In genomic region chr13:51286135-51287002, GRCh38 we compare ENCODE assay signal across 8 cellular contexts. TPM values are rescaled to one million over a fixed set of nuclear protein-coding genes. Genes with fewer than 3 reads are reported as not detected.
DNase-seq lines count a peak whose midpoint lies in the region; ATAC-seq and TF ChIP-seq lines count a peak whose summit lies in the region.

No MANE protein-coding gene starts in this region.

- H4K20me1 ChIP-seq in PC-9 (ENCODE audit: insufficient read depth): no peaks in the 10 kb centered on the region; the same call in 1 of the 2 replicates

- H3K27me3 Mint-ChIP-seq in neural crest cell (ENCODE audit: low read depth): no peaks in the 10 kb centered on the region
- no peaks in the 10 kb centered on the region for H3K27me3 Mint-ChIP-seq in stimulated activated naive CD8-positive, alpha-beta T cell treated with anti-CD3 and anti-CD28 coated beads, Interleukin-15, amount 100 ng/mL, for 72 hours

- no peaks in the 10 kb centered on the region for H3K79me2 ChIP-seq in PC-9 (ENCODE audit: low read depth)

- H3K36me3 ChIP-seq in A673 (ENCODE audit: insufficient read depth, low read length, poor library complexity, severe bottlenecking): no peaks in the 10 kb centered on the region
- H3K36me3 ChIP-seq in PC-9 (ENCODE audit: low read depth): no peaks in the 10 kb centered on the region

- CTCF ChIA-PET in A673 (lab: Charles Lee): interaction anchor here (0.6 to 3.6 kb wide), 8 partner anchors 11 to 511 kb away, joined by 3 to 51 read pairs (median 5); no protein-coding TSS in a partner anchor
- CTCF ChIA-PET in PC-9 (lab: Charles Lee): interaction anchor here (0.6 to 1.9 kb wide), 8 partner anchors 8 to 841 kb away, joined by 3 to 21 read pairs (median 4); no protein-coding TSS in a partner anchor

- peak; percentile 95 for TF ChIP-seq CTCF in A673 (conservative IDR thresholded peaks at IDR 0.05; ENCODE audit: low read depth, low read length)
- TF ChIP-seq CTCF in PC-9 (conservative IDR thresholded peaks at IDR 0.05): peak; percentile 88
- TF ChIP-seq CTCF in neural crest cell (conservative IDR thresholded peaks at IDR 0.05): peak; percentile 94

- H3K27ac Mint-ChIP-seq in neural crest cell (ENCODE audit: unreplicated experiment): no peak overlapping the region
- no peak overlapping the region for H3K27ac Mint-ChIP-seq in stimulated activated naive CD8-positive, alpha-beta T cell treated with anti-CD3 and anti-CD28 coated beads, Interleukin-15, amount 100 ng/mL, for 72 hours

- H3K4me1 Mint-ChIP-seq in neural crest cell: no peaks in the 10 kb centered on the region
- H3K4me1 Mint-ChIP-seq in stimulated activated naive CD8-positive, alpha-beta T cell treated with anti-CD3 and anti-CD28 coated beads, Interleukin-15, amount 100 ng/mL, for 72 hours: peaks cover 7% of the 10 kb centered on the region

- TF ChIP-seq EP300 in Ishikawa (IDR thresholded peaks at IDR 0.05; ENCODE audit: borderline replicate concordance): no peak

- H3K27ac ChIP-seq in A673 (ENCODE audit: low read depth, low read length, poor library complexity, severe bottlenecking) (no peak overlapping the region), PC-9 (no peak overlapping the region)

- POLR2A ChIA-PET in A673 (lab: Charles Lee; ENCODE audit: low non-redundant PET): no interaction called here
- POLR2A ChIA-PET in PC-9 (lab: Charles Lee; ENCODE audit: unreplicated experiment): no interaction called here

- H3K9me3 ChIP-seq in A673 (ENCODE audit: low read depth, low read length, poor library complexity, severe bottlenecking) (no peaks in the 10 kb centered on the region), PC-9 (ENCODE audit: insufficient read depth, low read depth) (no peaks in the 10 kb centered on the region)

- no peaks in the 10 kb centered on the region for H3K9me3 Mint-ChIP-seq in neural crest cell
- H3K9me3 Mint-ChIP-seq in stimulated activated naive CD8-positive, alpha-beta T cell treated with anti-CD3 and anti-CD28 coated beads, Interleukin-15, amount 100 ng/mL, for 72 hours: no peaks in the 10 kb centered on the region

- ATAC-seq in GM18867 (IDR thresholded peaks at IDR 0.05; ENCODE audit: unreplicated experiment): peak; percentile 74
- ATAC-seq in stimulated activated naive CD8-positive, alpha-beta T cell treated with anti-CD3 and anti-CD28 coated beads, Interleukin-15, amount 100 ng/mL, for 72 hours: peak; percentile 92

- BruUV-seq in A673 (replicated peaks; lab: Mats Ljungman, UMichigan) (no TSS peak), PC-9 (replicated peaks; lab: Mats Ljungman, UMichigan) (no TSS peak)

- no peak overlapping the region for H3K4me3 Mint-ChIP-seq in neural crest cell
- H3K4me3 Mint-ChIP-seq in stimulated activated naive CD8-positive, alpha-beta T cell treated with anti-CD3 and anti-CD28 coated beads, Interleukin-15, amount 100 ng/mL, for 72 hours: no peak overlapping the region

- H3K4me1 ChIP-seq in A673 (ENCODE audit: insufficient read depth, low read length, poor library complexity, severe bottlenecking): no peaks in the 10 kb centered on the region
- H3K4me1 ChIP-seq in PC-9 (replicated peaks; ENCODE audit: insufficient read depth): no peaks in the 10 kb centered on the region

- H3K4me3 ChIP-seq in A673 (ENCODE audit: low read depth, low read length, poor library complexity, severe bottlenecking): no peak overlapping the region
- H3K4me3 ChIP-seq in PC-9: no peak overlapping the region

- no peak overlapping the region for H3K4me2 ChIP-seq in PC-9

- no peaks in the 10 kb centered on the region for H3K27me3 ChIP-seq in A673 (replicated peaks; ENCODE audit: insufficient read depth, low read depth, low read length, poor library complexity)
- H3K27me3 ChIP-seq in PC-9 (ENCODE audit: insufficient read depth, low read depth): peaks cover 50% of the 10 kb centered on the region

- H3F3A ChIP-seq in PC-9 (ENCODE audit: insufficient read depth, low read depth): no peaks in the 10 kb centered on the region

- intact Hi-C loops in A673 (cut with micrococcal nuclease; ENCODE audit: unreplicated experiment) (loop anchor here (1.0 to 5.0 kb wide), 3 partner anchors 64 to 161 kb away; partner anchors contain the start of gene FAM124A), PC-9 (cut with micrococcal nuclease; ENCODE audit: unreplicated experiment) (loop anchor here (1.0 to 10.0 kb wide), 3 partner anchors 137 to 508 kb away; no protein-coding TSS in a partner anchor)

- no peaks in the 10 kb centered on the region for H3K9me2 ChIP-seq in PC-9 (ENCODE audit: insufficient read depth)

- TF ChIP-seq RAD21 in Ishikawa (IDR thresholded peaks at IDR 0.05; ENCODE audit: low read depth): peak; percentile 97

- H2AFZ ChIP-seq in PC-9: no peak overlapping the region

- DNase-seq in A673 (ENCODE audit: low spot score) (peak; percentile 80), PC-9 (peak; percentile 39 to 70), activated T-helper 1 cell treated with Interleukin-2 at 50 U/mL for 16 hours (ENCODE audit: low read depth) (peak; percentile 27), fibroblast of peridontal ligament (ENCODE audit: extremely low read depth) (peak; percentile 68), neural crest cell (ENCODE audit: low read depth, low spot score) (peak; percentile 80)
- peak; percentile 71 to 74 for DNase-seq in stimulated activated naive CD8-positive, alpha-beta T cell treated with anti-CD3 and anti-CD28 coated beads, Interleukin-15, amount 100 ng/mL, for 72 hours

- H3K36me3 Mint-ChIP-seq in neural crest cell (ENCODE audit: low read depth): no peaks in the 10 kb centered on the region

TF ChIP-seq in Ishikawa, 13 proteins besides CTCF, POLR2A, EP300 and RAD21:
- TF ChIP-seq ZBTB7A (IDR thresholded peaks at IDR 0.05; ENCODE audit: low read depth) (no peak), YY1 (IDR thresholded peaks at IDR 0.05; ENCODE audit: low read depth) (no peak), TEAD4 (IDR thresholded peaks at IDR 0.05) (no peak), REST (IDR thresholded peaks at IDR 0.05; ENCODE audit: low read depth) (no peak), TCF12 (IDR thresholded peaks at IDR 0.05; ENCODE audit: low read depth) (no peak), EGR1 (IDR thresholded peaks at IDR 0.05) (no peak), NFIC (IDR thresholded peaks at IDR 0.05) (no peak), TAF1 (IDR thresholded peaks at IDR 0.05; ENCODE audit: low read depth) (no peak), CREB1 (IDR thresholded peaks at IDR 0.05; ENCODE audit: low read depth) (no peak), CEBPB (IDR thresholded peaks at IDR 0.05) (no peak)
- TF ChIP-seq, protein P1, sequence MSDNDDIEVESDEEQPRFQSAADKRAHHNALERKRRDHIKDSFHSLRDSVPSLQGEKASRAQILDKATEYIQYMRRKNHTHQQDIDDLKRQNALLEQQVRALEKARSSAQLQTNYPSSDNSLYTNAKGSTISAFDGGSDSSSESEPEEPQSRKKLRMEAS (IDR thresholded peaks at IDR 0.05): no peak
- TF ChIP-seq, protein P2, sequence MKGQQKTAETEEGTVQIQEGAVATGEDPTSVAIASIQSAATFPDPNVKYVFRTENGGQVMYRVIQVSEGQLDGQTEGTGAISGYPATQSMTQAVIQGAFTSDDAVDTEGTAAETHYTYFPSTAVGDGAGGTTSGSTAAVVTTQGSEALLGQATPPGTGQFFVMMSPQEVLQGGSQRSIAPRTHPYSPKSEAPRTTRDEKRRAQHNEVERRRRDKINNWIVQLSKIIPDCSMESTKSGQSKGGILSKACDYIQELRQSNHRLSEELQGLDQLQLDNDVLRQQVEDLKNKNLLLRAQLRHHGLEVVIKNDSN (IDR thresholded peaks at IDR 0.05): no peak

RNA-seq across cellular contexts. Expression of gene SERPINE3, which starts 53.1 kb away (rescaled TPM):
- not detected in 2 replicates for total RNA-seq in A673 (2021)
- total RNA-seq in PC-9 (2021): not detected in 2 replicates
- total RNA-seq in neural crest cell: not detected in 2 replicates

Comparison
In these comparisons a context has a peak if more than half of its experiments do, and no peak if none do; other contexts are left out.
1. DNase-seq: peak in every context shown above with its lines; median percentile 80 in A673; 80 in neural crest cell; 72 in stimulated activated naive CD8-positive, alpha-beta T cell treated with anti-CD3 and anti-CD28 coated beads, Interleukin-15, amount 100 ng/mL, for 72 hours; 68 in fibroblast of peridontal ligament; 54 in PC-9; 27 in activated T-helper 1 cell treated with Interleukin-2 at 50 U/mL for 16 hours.